Comparison of ENCODE assay signal across 8 cellular contexts in genomic region chr22:21982338-21982965, GRCh38. TPM values are rescaled to one million over a fixed set of nuclear protein-coding genes. Genes with fewer than 3 reads are reported as not detected.
DNase-seq lines count a peak whose midpoint lies in the region; ATAC-seq, FAIRE-seq and TF ChIP-seq lines count a peak whose summit lies in the region.

Gene TOP3B, minus strand, starts transcription at chr22:21982787. Its CDS starts 7,078 bp downstream, at chr22:21975709.

- H3K18ac ChIP-seq in H1 (ENCODE audit: extremely low read depth, low read length) (peak within 1 kb of the TSS; percentile 48; the same call in 1 of the 2 replicates), mesenchymal stem cell (ENCODE audit: low read depth in 1 of 2, low read length in 2 of 2) (peak within 1 kb of the TSS; percentile 29 to 86)

- no peak within 1 kb of the TSS for H3K23ac ChIP-seq in H1 (ENCODE audit: insufficient read length)
- H3K23ac ChIP-seq in mesenchymal stem cell (ENCODE audit: low read length in 2 of 2): peak within 1 kb of the TSS in 1 of 2 experiments; percentile 68

- H3K9ac ChIP-seq in H1 (replicated peaks in 1 of 4; ENCODE audit: extremely low read depth in 1 of 4, low read depth in 3 of 4, low read length in 3 of 4): peak within 1 kb of the TSS; percentile 55 to 91 (median 77)
- peak within 1 kb of the TSS; percentile 98 for H3K9ac ChIP-seq in mesenchymal stem cell (ENCODE audit: low read length)

- TF ChIP-seq CTCF in GM12865 (IDR thresholded peaks at IDR 0.05; ENCODE audit: insufficient read depth, low read depth, low read length, missing control alignments) (no peak), H1 (IDR thresholded peaks at IDR 0.05; ENCODE audit: control extremely low read depth in 1 of 3, insufficient read depth in 1 of 3, low read depth in 1 of 3, low read length in 3 of 3) (no peak)

- H2BK5ac ChIP-seq in H1 (ENCODE audit: low read depth, low read length): no peak within 1 kb of the TSS
- H2BK5ac ChIP-seq in mesenchymal stem cell (ENCODE audit: low read depth, low read length, poor library complexity, severe bottlenecking): no peak within 1 kb of the TSS

- H4K8ac ChIP-seq in H1 (ENCODE audit: extremely low read depth, insufficient read depth, low read length) (peak within 1 kb of the TSS; percentile 99), mesenchymal stem cell (ENCODE audit: low read length) (peak within 1 kb of the TSS; percentile 88)

- no peak for FAIRE-seq in H1 (lab: Jason Lieb, UNC)

- peak within 1 kb of the TSS; percentile 57; the same call in 1 of the 2 replicates for H3K27ac ChIP-seq in H1 (ENCODE audit: low read depth, low read length)
- no peak within 1 kb of the TSS for H3K27ac ChIP-seq in mesenchymal stem cell (ENCODE audit: low read length, poor library complexity, severe bottlenecking)

- peaks cover 3 to 16% of the 10 kb centered on the region in 2 experiments for H4K20me1 ChIP-seq in H1 (replicated peaks in 1 of 2; ENCODE audit: control insufficient read depth in 1 of 2, insufficient read depth in 2 of 2, low read length in 2 of 2)

- H3K14ac ChIP-seq in H1 (ENCODE audit: insufficient read length): no peak within 1 kb of the TSS
- peak within 1 kb of the TSS in 1 of 2 experiments; percentile 56 for H3K14ac ChIP-seq in mesenchymal stem cell (ENCODE audit: low read length in 2 of 2)

- peak within 1 kb of the TSS; percentile 69 for H3K56ac ChIP-seq in H1 (replicated peaks; ENCODE audit: insufficient read length, low read depth, low read length)

- peak; percentile 88 for DNase-seq in GM12865 (ENCODE audit: low read depth)
- DNase-seq in HK-2 (ENCODE audit: unreplicated experiment): peak; percentile 76
- peak; percentile 60 to 68 for DNase-seq in NOMO-1 (lab: John Stamatoyannopoulos, UW; ENCODE audit: unreplicated experiment in 2 of 2)
- peak; percentile 59 to 60 for DNase-seq in activated CD8-positive, alpha-beta memory T cell treated with anti-CD3 and anti-CD28 coated beads for 4 hours (ENCODE audit: low read depth in 2 of 2)
- peak in 1 of 2 experiments; percentile 88 for DNase-seq in H1 (ENCODE audit: low read depth in 1 of 2, low spot score in 2 of 2)
- peak; percentile 74 for DNase-seq in mesenchymal stem cell
- DNase-seq in stimulated activated CD8-positive, alpha-beta memory T cell treated with anti-CD3 and anti-CD28 coated beads, Interleukin-12 subunit alpha, Interleukin-12 subunit beta, amount 100 ng/mL, for 1 hour (ENCODE audit: low read depth): peak; percentile 66

- H3K4ac ChIP-seq in H1 (replicated peaks; ENCODE audit: insufficient read length, low read depth, low read length) (no peak within 1 kb of the TSS), mesenchymal stem cell (ENCODE audit: low read depth in 1 of 2, low read length in 2 of 2) (peak within 1 kb of the TSS; percentile 87 to 97)

- H3K23me2 ChIP-seq in H1 (ENCODE audit: low read depth, low read length): 0 out of 2 replicates have a peak, but pooled peaks cover 3% of the 10 kb centered on the region

- H3K4me2 ChIP-seq in H1 (ENCODE audit: insufficient read depth in 1 of 2, low read depth in 2 of 2, low read length in 2 of 2) (peak within 1 kb of the TSS; percentile 83 to 88), mesenchymal stem cell (ENCODE audit: low read length, poor library complexity, severe bottlenecking) (peak within 1 kb of the TSS; percentile 78)

- CTCF ChIA-PET in H1 (lab: Charles Lee; ENCODE audit: partially characterized antibody): interaction anchor here (0.8 to 5.6 kb wide), 7 partner anchors 11 to 426 kb away, joined by 3 to 47 read pairs (median 5); partner anchors contain the start of gene PPM1F

- H3K79me1 ChIP-seq in H1 (ENCODE audit: low read depth, low read length): peaks cover 10% of the 10 kb centered on the region; the same call in 1 of the 2 replicates
- H3K79me1 ChIP-seq in mesenchymal stem cell (replicated peaks; ENCODE audit: low read length, poor library complexity, severe bottlenecking): peaks cover 28% of the 10 kb centered on the region

- H2AK5ac ChIP-seq in H1 (ENCODE audit: low read depth, low read length) (no peak within 1 kb of the TSS), mesenchymal stem cell (ENCODE audit: low read length, severe bottlenecking) (no peak within 1 kb of the TSS)

- H2BK120ac ChIP-seq in H1 (replicated peaks; ENCODE audit: low read depth, low read length) (no peak within 1 kb of the TSS), mesenchymal stem cell (ENCODE audit: low read depth, low read length) (peak within 1 kb of the TSS; percentile 66)

- peaks cover 0 to 2% (median 0%) of the 10 kb centered on the region in 4 experiments; a peak in 2 of 7 replicates for H3K4me1 ChIP-seq in H1 (replicated peaks in 1 of 4; ENCODE audit: control insufficient read depth in 3 of 4, insufficient read depth in 4 of 4, low read length in 3 of 4)
- peaks cover 5% of the 10 kb centered on the region for H3K4me1 ChIP-seq in mesenchymal stem cell (ENCODE audit: control insufficient read depth, insufficient read depth, low read depth, low read length)

- no peak for TF ChIP-seq RAD21 in H1 (IDR thresholded peaks at IDR 0.05 in 1 of 2, conservative IDR thresholded peaks at IDR 0.05 in 1 of 2; ENCODE audit: low read depth in 2 of 2, low read length in 2 of 2)

- peak within 1 kb of the TSS; percentile 94 for H3K4me3 ChIP-seq in GM12865 (ENCODE audit: low read depth, low read length)
- H3K4me3 ChIP-seq in H1 (ENCODE audit: extremely low read depth in 1 of 4, insufficient read depth in 2 of 4, low read depth in 3 of 4, low read length in 4 of 4): peak within 1 kb of the TSS; percentile 83 to 98 (median 94)
- H3K4me3 ChIP-seq in mesenchymal stem cell (ENCODE audit: insufficient read depth in 1 of 2, low read depth in 1 of 2, low read length in 2 of 2): peak within 1 kb of the TSS; percentile 95 to 99

- POLR2A ChIA-PET in H1 (lab: Charles Lee; ENCODE audit: partially characterized antibody): interaction anchor here (0.8 to 3.9 kb wide), 7 partner anchors 9 to 59 kb away, joined by 3 to 19 read pairs (median 8); no protein-coding TSS in a partner anchor

- H2BK12ac ChIP-seq in H1 (ENCODE audit: low read depth, low read length): no peak within 1 kb of the TSS
- H2BK12ac ChIP-seq in mesenchymal stem cell (ENCODE audit: low read length in 2 of 2): no peak within 1 kb of the TSS

- H2BK15ac ChIP-seq in H1 (ENCODE audit: low read length) (no peak within 1 kb of the TSS), mesenchymal stem cell (ENCODE audit: low read depth, poor library complexity, severe bottlenecking) (peak within 1 kb of the TSS; percentile 45)

- TF ChIP-seq EP300 in H1 (IDR thresholded peaks at IDR 0.05; ENCODE audit: borderline replicate concordance in 1 of 2, low read depth in 2 of 2, low read length in 2 of 2): peak; percentile 18 to 69; a peak in 2 of 3 replicates

- H4K5ac ChIP-seq in H1 (ENCODE audit: insufficient read length, low read depth, low read length): no peak within 1 kb of the TSS

- TF ChIP-seq POLR2A in H1 (IDR thresholded peaks at IDR 0.05; ENCODE audit: control extremely low read depth in 1 of 2, low read depth in 2 of 2, low read length in 2 of 2): peak in 1 of 2 experiments; percentile 93; a peak in 2 of 3 replicates

- H3K36me3 ChIP-seq in H1 (ENCODE audit: control insufficient read depth in 2 of 4, insufficient read depth in 4 of 4, low read length in 3 of 4): no peaks in the 10 kb centered on the region; a peak in 3 of 8 replicates
- peaks cover 12 to 22% of the 10 kb centered on the region in 2 experiments for H3K36me3 ChIP-seq in mesenchymal stem cell (ENCODE audit: control insufficient read depth in 1 of 2, insufficient read depth in 2 of 2, low read depth in 1 of 2, low read length in 2 of 2)

- H3K27me3 ChIP-seq in H1 (replicated peaks in 1 of 4; ENCODE audit: control insufficient read depth in 3 of 4, extremely low read depth in 1 of 4, insufficient read depth in 3 of 4, low read length in 3 of 4) (peaks cover 3 to 17% (median 15%) of the 10 kb centered on the region in 4 experiments; a peak in 5 of 7 replicates), mesenchymal stem cell (ENCODE audit: control insufficient read depth in 1 of 2, insufficient read depth in 1 of 2, low read length in 2 of 2) (no peaks in the 10 kb centered on the region)

- no peaks in the 10 kb centered on the region for H3K9me3 ChIP-seq in H1 (ENCODE audit: insufficient read depth in 2 of 2, low read depth in 1 of 2, low read length in 1 of 2)
- H3K9me3 ChIP-seq in mesenchymal stem cell (ENCODE audit: control insufficient read depth, low read length): no peaks in the 10 kb centered on the region

- H2AFZ ChIP-seq in H1 (ENCODE audit: low read length) (peak within 1 kb of the TSS; percentile 45; the same call in 1 of the 2 replicates), mesenchymal stem cell (ENCODE audit: low read depth, low read length) (peak within 1 kb of the TSS; percentile 47)

- ATAC-seq in GM19328 (IDR thresholded peaks at IDR 0.05; ENCODE audit: unreplicated experiment): no peak

- no peak within 1 kb of the TSS for H2BK20ac ChIP-seq in H1 (ENCODE audit: low read length)

- WGBS in H1 (ENCODE audit: extremely low coverage in 1 of 2, insufficient coverage in 1 of 2, insufficient read length in 1 of 2, insufficient replicate concordance in 2 of 2, low coverage in 1 of 2, low lambda C conversion rate in 2 of 2, missing lambda C conversion rate in 1 of 2), 2 experiments: 2% methylated on average over 52 of the region's 54 CpGs; no CpG with 5 or more reads in 1 of the 2 experiments
- WGBS in mesenchymal stem cell: under 1% methylated on average over 53 of the region's 54 CpGs

- peaks cover 0 to 11% of the 10 kb centered on the region in 2 experiments for H3K79me2 ChIP-seq in H1 (ENCODE audit: control insufficient read depth in 1 of 2, insufficient read depth in 2 of 2, low read length in 2 of 2)

- peak within 1 kb of the TSS; percentile 27 for H4K91ac ChIP-seq in H1 (replicated peaks; ENCODE audit: insufficient read length, low read length)
- H4K91ac ChIP-seq in mesenchymal stem cell (ENCODE audit: low read length): peak within 1 kb of the TSS; percentile 25

TF ChIP-seq in H1, 55 proteins besides CTCF, POLR2A, EP300 and RAD21 (continues in another document):
- TF ChIP-seq KDM4A (IDR thresholded peaks at IDR 0.05; ENCODE audit: low read depth, low read length, severe bottlenecking) (peak; percentile 79), ZNF274 (IDR thresholded peaks at IDR 0.05; ENCODE audit: borderline replicate concordance, extremely low read depth, low read length) (no peak), KDM1A (IDR thresholded peaks at IDR 0.05; ENCODE audit: borderline replicate concordance, low read length) (no peak)

RNA-seq across cellular contexts. Expression of gene TOP3B, which starts in this region (rescaled TPM):
- 49.3 and 52.8 TPM in 2 replicates for total RNA-seq in H1 (2021; fragmentation: NEBNext Ultra II Directional; extraction: Animal tissue kit (Norgen Biotek cat#: 25700))
- 30.4 and 45.6 TPM in 2 replicates for polyA plus RNA-seq in H1 (2011; rRNA removed)
- 34.6 TPM for polyA plus RNA-seq in H1 (2011; cell fraction: cytosol; rRNA removed)
- polyA plus RNA-seq in H1 (2011; cell fraction: nucleus; rRNA removed): 149 TPM
- 42.4 to 52.2 TPM (median 45.4 TPM) in 4 replicates for polyA plus RNA-seq in H1 (2012, experiment 1 of 2)
- polyA plus RNA-seq in H1 (2012, experiment 2 of 2): 33.2 TPM
- 34.1 TPM for polyA plus RNA-seq in H1 (2013, experiment 1 of 2)
- 28.9 TPM for polyA plus RNA-seq in H1 (2013, experiment 2 of 2)
- polyA minus RNA-seq in H1 (2011; rRNA and poly(A)+ RNA removed): 28.2 and 37.9 TPM in 2 replicates
- polyA minus RNA-seq in H1 (2011; cell fraction: cytosol; rRNA and poly(A)+ RNA removed): 20.9 TPM
- polyA minus RNA-seq in H1 (2011; cell fraction: nucleus; rRNA and poly(A)+ RNA removed): 89.8 TPM
- polyA plus RNA-seq in mesenchymal stem cell (2013, experiment 1 of 2): 12.1 TPM
- 11.4 TPM for polyA plus RNA-seq in mesenchymal stem cell (2013, experiment 2 of 2)
